17 cellular contexts compared by ENCODE assay signal in the genomic region with DNA sequence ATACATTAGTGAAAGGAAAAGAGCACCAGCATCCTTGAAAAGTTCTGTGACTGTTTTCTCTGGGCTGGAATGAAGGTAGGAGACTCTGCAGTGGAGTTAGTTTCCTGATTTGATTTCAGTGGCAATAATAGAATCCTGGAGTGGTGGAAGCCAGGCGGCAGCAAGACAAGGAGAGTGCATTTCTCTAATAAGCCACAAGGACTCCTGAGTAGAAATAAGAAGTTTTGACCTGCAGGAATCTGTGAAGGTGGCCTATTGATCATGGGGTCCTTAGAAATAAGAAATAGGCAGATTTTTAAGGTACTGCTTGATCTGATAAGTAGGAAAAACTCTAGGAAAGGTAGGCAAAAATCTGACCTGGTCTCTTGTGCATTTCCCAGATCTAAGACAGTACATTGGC.
"Had no signal": no experiment of that assay in that cellular context is flagged by ENCODE, and none has a peak within 500 bp of the region (broad histone marks: within the 10 kb centered on the region; RNA-seq: fewer than 3 reads in every experiment).

No MANE protein-coding gene starts in this region.

- H3K36me3 ChIP-seq: adrenal gland, gastrocnemius medialis, lower lobe of right lung, ovary had no signal

- H3K4me3 Mint-ChIP-seq: activated CD8-positive, alpha-beta T cell treated with anti-CD3 and anti-CD28 coated beads for 36 hours; activated naive CD4-positive, alpha-beta T cell treated with anti-CD3 and anti-CD28 coated beads, Interleukin-2, amount 50 U/mL, for 24 hours; activated T-cell treated with anti-CD3 and anti-CD28 coated beads, Interleukin-2, amount 50 U/mL, for 4 hours; T-helper 17 cell had no signal

- H3K4me3 ChIP-seq: adrenal gland, gastrocnemius medialis, lower lobe of right lung, ovary had no signal

- H3K9me3 ChIP-seq: adrenal gland, gastrocnemius medialis, lower lobe of right lung, ovary had no signal

- H3K36me3 Mint-ChIP-seq: activated naive CD4-positive, alpha-beta T cell treated with anti-CD3 and anti-CD28 coated beads, Interleukin-2, amount 50 U/mL, for 24 hours had no signal

- ATAC-seq: activated CD8-positive, alpha-beta T cell treated with anti-CD3 and anti-CD28 coated beads for 36 hours; activated T-cell treated with anti-CD3 and anti-CD28 coated beads, Interleukin-2, amount 50 U/mL, for 4 hours; gastrocnemius medialis; left colon; lower lobe of right lung; T-helper 17 cell had no signal

- H3K9me3 Mint-ChIP-seq: activated CD8-positive, alpha-beta T cell treated with anti-CD3 and anti-CD28 coated beads for 36 hours; activated naive CD4-positive, alpha-beta T cell treated with anti-CD3 and anti-CD28 coated beads, Interleukin-2, amount 50 U/mL, for 24 hours; activated T-cell treated with anti-CD3 and anti-CD28 coated beads, Interleukin-2, amount 50 U/mL, for 4 hours had no signal

- H3K27ac Mint-ChIP-seq: activated CD8-positive, alpha-beta T cell treated with anti-CD3 and anti-CD28 coated beads for 36 hours; activated naive CD4-positive, alpha-beta T cell treated with anti-CD3 and anti-CD28 coated beads, Interleukin-2, amount 50 U/mL, for 24 hours; T-helper 17 cell had no signal

- H3K27me3 Mint-ChIP-seq: activated CD8-positive, alpha-beta T cell treated with anti-CD3 and anti-CD28 coated beads for 36 hours; activated naive CD4-positive, alpha-beta T cell treated with anti-CD3 and anti-CD28 coated beads, Interleukin-2, amount 50 U/mL, for 24 hours; T-helper 17 cell had no signal

- H3K27ac ChIP-seq: adrenal gland, gastrocnemius medialis, lower lobe of right lung, ovary had no signal

- H3K27me3 ChIP-seq: adrenal gland, gastrocnemius medialis, ovary had no signal

- DNase-seq: activated CD4-positive, alpha-beta T cell treated with anti-CD3 and anti-CD28 coated beads for 4 hours; activated CD8-positive, alpha-beta T cell treated with anti-CD3 and anti-CD28 coated beads for 36 hours; activated effector memory CD4-positive, alpha-beta T cell treated with Interleukin-2 at 50 U/mL for 16 hours; activated T-cell treated with anti-CD3 and anti-CD28 coated beads, Interleukin-2, amount 50 U/mL, for 4 hours; adrenal gland; central memory CD4-positive, alpha-beta T cell; cortex of kidney; effector CD4-positive, alpha-beta T cell; gastrocnemius medialis; left colon; lower lobe of right lung; midbrain; ovary; stimulated activated CD4-positive, alpha-beta T cell treated with anti-CD3 and anti-CD28 coated beads, Interleukin-12 subunit alpha, Interleukin-12 subunit beta, amount 100 ng/mL, for 4 hours; stimulated activated CD4-positive, alpha-beta T cell treated with anti-CD3 and anti-CD28 coated beads, Interleukin-2, amount 100 ng/mL, for 24 hours; T-helper 17 cell had no signal

- H3K4me1 Mint-ChIP-seq: activated naive CD4-positive, alpha-beta T cell treated with anti-CD3 and anti-CD28 coated beads, Interleukin-2, amount 50 U/mL, for 24 hours; T-helper 17 cell had no signal

- H3K4me1 ChIP-seq: gastrocnemius medialis had no signal
